In the genomic region with DNA sequence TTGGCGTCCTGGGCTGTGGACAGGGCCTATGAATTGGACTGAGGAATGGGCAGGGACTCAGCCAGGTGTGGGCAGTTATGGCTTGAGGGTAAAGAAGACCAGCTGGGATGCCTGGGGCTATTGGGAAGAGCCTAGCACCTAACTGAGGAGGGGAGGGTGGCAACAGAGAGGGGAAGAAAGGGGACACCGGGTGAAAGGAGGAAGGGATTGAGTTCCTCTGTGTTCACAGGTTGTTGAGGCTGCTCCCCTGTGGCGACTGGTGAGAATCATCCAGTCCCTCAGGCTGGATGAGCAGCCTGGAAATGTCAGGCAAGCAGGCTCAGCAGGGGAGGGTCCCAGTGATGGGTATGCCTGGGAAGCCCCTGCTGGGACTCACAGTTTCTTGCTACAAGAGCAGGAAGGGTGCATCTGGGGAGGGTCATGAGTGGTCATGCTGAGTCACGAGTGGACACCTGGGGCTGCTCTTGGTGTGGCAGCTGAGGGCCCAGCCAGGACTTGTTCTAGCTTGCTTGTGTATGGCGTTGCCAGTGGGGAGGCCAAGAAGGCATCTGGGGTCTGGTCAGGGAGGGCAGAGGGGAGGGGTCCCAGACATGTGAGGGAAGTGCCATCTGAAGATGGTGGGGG, we compare ENCODE assay signal across 11 cellular contexts. TPM values are rescaled to one million over a fixed set of nuclear protein-coding genes. Genes with fewer than 3 reads are reported as not detected.
A peak's percentile ranks its signal among the peaks of the same experiment; 100 is the strongest.
DNase-seq lines count a peak whose midpoint lies in the region; FAIRE-seq and TF ChIP-seq lines count a peak whose summit lies in the region.
"Had no signal": no experiment of that assay in that cellular context is flagged by ENCODE, and none has a peak within 500 bp of the region (broad histone marks: within the 10 kb centered on the region; RNA-seq: fewer than 3 reads in every experiment).

No MANE protein-coding gene starts in this region.

- H3K4me2 ChIP-seq in Loucy (ENCODE audit: low read depth, low read length, poor library complexity, severe bottlenecking) (peak overlapping the region; percentile 100), osteoblast (ENCODE audit: insufficient read depth, low read length) (peak overlapping the region; percentile 47)

- H3K9me3 ChIP-seq in Loucy (ENCODE audit: insufficient read depth, low read depth, low read length) (no peaks in the 10 kb centered on the region), osteoblast (ENCODE audit: low read depth, low read length) (no peaks in the 10 kb centered on the region)
- H3K9me3 ChIP-seq: neutrophil had no signal

- H3K27me3 ChIP-seq in Loucy (ENCODE audit: insufficient read depth, low read length, poor library complexity, severe bottlenecking) (no peaks in the 10 kb centered on the region), bronchial epithelial cell (ENCODE audit: control insufficient read depth, insufficient read depth, low read length) (no peaks in the 10 kb centered on the region), osteoblast (ENCODE audit: insufficient read depth, low read length) (no peaks in the 10 kb centered on the region)

- peaks cover 20% of the 10 kb centered on the region for H3K79me2 ChIP-seq in Loucy (ENCODE audit: insufficient read depth, low read length)
- H3K79me2 ChIP-seq in osteoblast (ENCODE audit: insufficient read depth, low read length) = peaks cover 28% of the 10 kb centered on the region

- TF ChIP-seq CTCF in Loucy (conservative IDR thresholded peaks at IDR 0.05; ENCODE audit: low read length) (no peak), bronchial epithelial cell (IDR thresholded peaks at IDR 0.05; ENCODE audit: insufficient read depth, low read length, severe bottlenecking) (peak; percentile 8), osteoblast (IDR thresholded peaks at IDR 0.05; ENCODE audit: extremely low read depth, low read depth, low read length) (no peak)

- H3K27ac ChIP-seq in osteoblast (ENCODE audit: low read depth, low read length) = no peak overlapping the region
- H3K27ac ChIP-seq: neutrophil had no signal

- peak overlapping the region; percentile 87 for H3K4me3 ChIP-seq in Loucy (ENCODE audit: low read length, poor library complexity, severe bottlenecking)
- H3K4me3 ChIP-seq in bronchial epithelial cell (ENCODE audit: low read depth, low read length) = no peak overlapping the region
- H3K4me3 ChIP-seq in osteoblast (ENCODE audit: insufficient read depth, low read length) = peak overlapping the region; percentile 94

- H4K20me1 ChIP-seq in Loucy (ENCODE audit: insufficient read depth, low read length, poor library complexity, severe bottlenecking) (peaks cover 8% of the 10 kb centered on the region), osteoblast (ENCODE audit: insufficient read depth, low read length) (peaks cover 20% of the 10 kb centered on the region)

- H3K9me2 ChIP-seq in Loucy (replicated peaks; ENCODE audit: low read depth, low read length) = no peaks in the 10 kb centered on the region

- no peaks in the 10 kb centered on the region for H3F3A ChIP-seq in Loucy (ENCODE audit: low read depth)

- H2AFZ ChIP-seq in Loucy (ENCODE audit: low read length) = no peak overlapping the region
- H2AFZ ChIP-seq in osteoblast (ENCODE audit: low read length) = no peak overlapping the region

- H3K9ac ChIP-seq in Loucy (ENCODE audit: low read depth, low read length, poor library complexity, severe bottlenecking) = peak overlapping the region; percentile 80

- peaks cover 12% of the 10 kb centered on the region; the same call in 1 of the 2 replicates for H3K36me3 ChIP-seq in Loucy (ENCODE audit: insufficient read depth, low read length)
- H3K36me3 ChIP-seq in bronchial epithelial cell (ENCODE audit: control insufficient read depth, insufficient read depth, low read length) = peaks cover 14% of the 10 kb centered on the region
- H3K36me3 ChIP-seq in osteoblast (ENCODE audit: insufficient read depth, low read length) = peaks cover 15% of the 10 kb centered on the region

- DNase-seq in DMS 273 (lab: John Stamatoyannopoulos, UW; ENCODE audit: unreplicated experiment) = peak; percentile 43
- no peak for DNase-seq in DMS 273 treated with DMSO at 0.1 percent for 48 hours (lab: John Stamatoyannopoulos, UW)
- DNase-seq in bronchial epithelial cell (ENCODE audit: low read depth) = peak; percentile 40
- peak; percentile 84 for DNase-seq in osteoblast (ENCODE audit: insufficient read length, low spot score, missing footprints)
- no peak for DNase-seq in iPS-NIHi7 (ENCODE audit: extremely low spot score)
- DNase-seq in NCI-H2029 (lab: John Stamatoyannopoulos, UW) = no peak
- no peak for DNase-seq in COR-L47 (lab: John Stamatoyannopoulos, UW)
- DNase-seq: 8988T had no signal

- peak; percentile 13 for FAIRE-seq in bronchial epithelial cell (lab: Jason Lieb, UNC)
- FAIRE-seq: colon had no signal

- H3K4me1 ChIP-seq in Loucy (ENCODE audit: insufficient read depth, low read length, poor library complexity, severe bottlenecking) (peaks cover 10% of the 10 kb centered on the region), osteoblast (ENCODE audit: insufficient read depth, low read length) (peaks cover 4% of the 10 kb centered on the region)

RNA-seq across cellular contexts. Expression of a gene that starts 1.4 kb away (rescaled TPM):
- 9.7 and 10.5 TPM in 2 replicates for total RNA-seq in bronchial epithelial cell
- 16.2 and 20.6 TPM in 2 replicates for total RNA-seq in osteoblast

RNA-seq across cellular contexts. Expression of a gene that starts 7.8 kb away (rescaled TPM):
- 2.4 and 3.7 TPM in 2 replicates for total RNA-seq in bronchial epithelial cell
- total RNA-seq in osteoblast = 14.1 and 18.1 TPM in 2 replicates

RNA-seq across cellular contexts. Expression of a gene that starts 16.9 kb away (rescaled TPM):
- total RNA-seq in bronchial epithelial cell (8.8 and 10.8 TPM in 2 replicates), osteoblast (10.5 and 11.8 TPM in 2 replicates)

RNA-seq across cellular contexts. Expression of a gene that starts 28.4 kb away (rescaled TPM):
- total RNA-seq in bronchial epithelial cell (5.5 and 5.8 TPM in 2 replicates), osteoblast (8.8 and 10.1 TPM in 2 replicates)

RNA-seq across cellular contexts. Expression of a gene that starts 43.5 kb away (rescaled TPM):
- total RNA-seq in bronchial epithelial cell = 11.1 and 28.8 TPM in 2 replicates
- 5.3 and 6.5 TPM in 2 replicates for total RNA-seq in osteoblast

Comparison
In these comparisons a context has a peak if more than half of its experiments do, and no peak if none do; other contexts are left out.
1. DNase-seq: peak in DMS 273 (single experiment), bronchial epithelial cell (single experiment) and osteoblast (single experiment); none in DMS 273 treated with DMSO at 0.1 percent for 48 hours (single experiment), iPS-NIHi7 (single experiment), NCI-H2029 (single experiment) and COR-L47 (single experiment).